ENCODE assay signal across 27 cellular contexts in the genomic region with DNA sequence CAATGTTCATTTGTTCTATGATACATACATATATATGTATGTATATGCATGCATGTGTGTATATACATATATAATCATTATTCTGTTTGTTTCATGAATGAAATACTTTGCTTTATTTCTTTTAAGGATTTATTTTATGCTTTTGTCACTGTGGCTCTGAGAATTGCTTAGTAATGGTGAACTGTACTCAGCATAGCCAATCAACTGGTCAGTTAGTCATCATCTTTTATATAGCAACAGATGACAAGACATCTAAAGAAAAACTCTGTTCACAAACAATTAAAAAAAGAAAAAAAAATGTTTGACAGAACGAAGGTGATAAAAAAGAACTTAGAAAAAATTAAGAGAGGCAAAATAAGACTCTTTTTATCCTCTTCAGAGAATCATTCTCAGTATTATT.
A peak's percentile ranks its signal among the peaks of the same experiment; 100 is the strongest.
DNase-seq lines count a peak whose midpoint lies in the region; ATAC-seq and TF ChIP-seq lines count a peak whose summit lies in the region.
"Had no signal": no experiment of that assay in that cellular context is flagged by ENCODE, and none has a peak within 500 bp of the region (broad histone marks: within the 10 kb centered on the region; RNA-seq: fewer than 3 reads in every experiment).

No MANE protein-coding gene starts in this region.

- H4K20me1 ChIP-seq in OCI-LY1 (ENCODE audit: insufficient read depth, low read length) = no peaks in the 10 kb centered on the region

- H3K4me1 ChIP-seq in OCI-LY1 (ENCODE audit: insufficient read depth, low read length, severe bottlenecking) (no peaks in the 10 kb centered on the region), skeletal muscle satellite cell (ENCODE audit: control insufficient read depth, insufficient read depth, low read length) (peaks cover 9% of the 10 kb centered on the region)
- H3K4me1 ChIP-seq: esophagus squamous epithelium, pancreas, sigmoid colon, stomach, upper lobe of right lung had no signal

- peak overlapping the region; percentile 58; the same call in 1 of the 2 replicates for H2AFZ ChIP-seq in OCI-LY1 (ENCODE audit: low read length)
- H2AFZ ChIP-seq: hepatocyte had no signal

- H3K9me2 ChIP-seq in OCI-LY1 (ENCODE audit: low read depth, low read length) = no peaks in the 10 kb centered on the region

- no peaks in the 10 kb centered on the region for H3K36me3 ChIP-seq in OCI-LY1 (ENCODE audit: insufficient read depth, low read length)
- no peaks in the 10 kb centered on the region for H3K36me3 ChIP-seq in skeletal muscle satellite cell (ENCODE audit: insufficient read depth, low read length)
- H3K36me3 ChIP-seq: esophagus squamous epithelium, pancreas, sigmoid colon, stomach, upper lobe of right lung had no signal

- no peaks in the 10 kb centered on the region for H3F3A ChIP-seq in OCI-LY1 (ENCODE audit: insufficient read depth, low read length)

- H3K4me3 ChIP-seq in OCI-LY1 (ENCODE audit: low read depth, low read length, poor library complexity, severe bottlenecking) = no peak overlapping the region
- H3K4me3 ChIP-seq in skeletal muscle satellite cell (ENCODE audit: low read length) = no peak overlapping the region
- H3K4me3 ChIP-seq: esophagus squamous epithelium, hepatocyte, pancreas, sigmoid colon, stomach, upper lobe of right lung had no signal

- H3K79me2 ChIP-seq in OCI-LY1 (ENCODE audit: insufficient read depth, low read length) = no peaks in the 10 kb centered on the region
- H3K79me2 ChIP-seq: hepatocyte had no signal

- no peak for TF ChIP-seq CTCF in OCI-LY1 (IDR thresholded peaks at IDR 0.05; ENCODE audit: low read length)

- intact Hi-C loops in Right ventricle myocardium superior (cut with DNase I) = no loop called here

- H3K4me2 ChIP-seq in OCI-LY1 (ENCODE audit: low read length) (no peak overlapping the region), skeletal muscle satellite cell (ENCODE audit: low read length) (no peak overlapping the region)
- H3K4me2 ChIP-seq: hepatocyte had no signal

- no peak overlapping the region for H3K27ac ChIP-seq in OCI-LY1 (ENCODE audit: low read depth, low read length, poor library complexity, severe bottlenecking)
- H3K27ac ChIP-seq: esophagus squamous epithelium, hepatocyte, pancreas, sigmoid colon, stomach, upper lobe of right lung, VCaP had no signal

- H3K27me3 ChIP-seq in OCI-LY1 (ENCODE audit: insufficient read depth, low read length) (no peaks in the 10 kb centered on the region), skeletal muscle satellite cell (ENCODE audit: control insufficient read depth, insufficient read depth, low read length) (no peaks in the 10 kb centered on the region)
- H3K27me3 ChIP-seq: esophagus squamous epithelium, hepatocyte, pancreas, sigmoid colon, stomach, upper lobe of right lung had no signal

- DNase-seq in GM03348 (ENCODE audit: low spot score) (peak; percentile 42), fibroblast of gingiva (ENCODE audit: low read depth) (peak; percentile 12), mesenteric fat pad (ENCODE audit: low spot score) (no peak), Right ventricle myocardium superior (no peak)
- DNase-seq: activated gamma-delta T cell treated with Interleukin-2 at 50 U/mL for 16 hours; CD4-positive, CD25-positive, alpha-beta regulatory T cell; cerebellar nuclear complex; DMS53; effector memory CD4-positive, alpha-beta T cell; esophagus squamous epithelium; islet precursor cell; KBM-7; MV-4-11; naive thymus-derived CD4-positive, alpha-beta T cell; NCI-H1930; NCI-H524; pancreas; sigmoid colon; stimulated activated CD4-positive, alpha-beta T cell treated with anti-CD3 and anti-CD28 coated beads, Interleukin-2, amount 100 ng/mL, for 24 hours; stomach; upper lobe of right lung had no signal

- ATAC-seq in GM18517 (IDR thresholded peaks at IDR 0.05; ENCODE audit: unreplicated experiment) (no peak), Right ventricle myocardium superior (ENCODE audit: poor library complexity) (no peak)
- ATAC-seq: naive thymus-derived CD4-positive, alpha-beta T cell; pancreas; Right ventricle myocardium inferior; upper lobe of right lung had no signal

- H3K9ac ChIP-seq in OCI-LY1 (ENCODE audit: low read length) (no peak overlapping the region), skeletal muscle satellite cell (ENCODE audit: low read depth, low read length) (peak overlapping the region; percentile 4)

- no peaks in the 10 kb centered on the region for H3K9me3 ChIP-seq in OCI-LY1 (ENCODE audit: low read length)
- H3K9me3 ChIP-seq in skeletal muscle satellite cell (replicated peaks; ENCODE audit: low read length) = no peaks in the 10 kb centered on the region
- H3K9me3 ChIP-seq: esophagus squamous epithelium, pancreas, sigmoid colon, stomach, upper lobe of right lung had no signal

Comparison
In these comparisons a context has a peak if more than half of its experiments do, and no peak if none do; other contexts are left out.
1. DNase-seq: peak in GM03348 (single experiment) and fibroblast of gingiva (single experiment); none in mesenteric fat pad (single experiment) and Right ventricle myocardium superior (single experiment).